ENCODE assay signal across 18 cellular contexts in the genomic region with DNA sequence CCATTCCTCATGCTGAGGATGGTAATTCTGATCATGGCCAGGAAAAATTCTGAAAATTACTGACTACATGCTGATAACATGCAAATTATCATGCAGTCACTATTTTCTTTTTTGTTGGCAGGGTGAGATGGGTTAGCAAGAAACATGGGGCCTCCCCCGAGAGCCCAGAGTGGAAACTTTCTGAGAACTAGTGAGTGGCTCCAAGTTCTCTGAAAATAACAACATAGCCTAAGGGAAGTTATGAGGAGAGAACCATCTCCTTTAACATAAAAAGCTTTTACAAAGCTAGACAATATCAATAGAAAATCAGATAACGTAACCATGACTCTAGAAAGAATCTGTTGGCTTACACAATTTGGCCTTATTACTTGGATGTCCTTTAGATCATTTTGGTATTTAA.
"Had no signal": no experiment of that assay in that cellular context is flagged by ENCODE, and none has a peak within 500 bp of the region (broad histone marks: within the 10 kb centered on the region; RNA-seq: fewer than 3 reads in every experiment).

No MANE protein-coding gene starts in this region.

- H3K27me3 ChIP-seq: gastrocnemius medialis, neutrophil, stomach had no signal

- H3K36me3 Mint-ChIP-seq: immature natural killer cell; naive thymus-derived CD4-positive, alpha-beta T cell had no signal

- H3K9me3 Mint-ChIP-seq: nephron progenitor cell had no signal

- H3K9me3 ChIP-seq: gastrocnemius medialis, neutrophil, psoas muscle, stomach, thoracic aorta had no signal

- H3K4me3 Mint-ChIP-seq: immature natural killer cell; naive thymus-derived CD4-positive, alpha-beta T cell; nephron progenitor cell had no signal

- H3K4me1 ChIP-seq: gastrocnemius medialis, psoas muscle, stomach had no signal

- H3K4me3 ChIP-seq: coronary artery, gastrocnemius medialis, psoas muscle, stomach, thoracic aorta had no signal

- ATAC-seq: esophagus mucosa; gastrocnemius medialis; naive thymus-derived CD4-positive, alpha-beta T cell; psoas muscle had no signal

- H3K27ac ChIP-seq: coronary artery, gastrocnemius medialis, neutrophil, psoas muscle, stomach, thoracic aorta had no signal

- H3K27me3 Mint-ChIP-seq: naive thymus-derived CD4-positive, alpha-beta T cell had no signal

- DNase-seq: effector CD4-positive, alpha-beta T cell; gastrocnemius medialis; immature natural killer cell; mesendoderm; naive thymus-derived CD4-positive, alpha-beta T cell; nephron progenitor cell; psoas muscle; retina; small intestine; stimulated activated CD4-positive, alpha-beta T cell treated with anti-CD3 and anti-CD28 coated beads, Interleukin-12 subunit alpha, Interleukin-12 subunit beta, amount 100 ng/mL, for 4 hours; stimulated activated naive CD4-positive, alpha-beta T cell; stomach; substantia nigra had no signal

- H3K36me3 ChIP-seq: gastrocnemius medialis, neutrophil, stomach, thoracic aorta had no signal

- H3K27ac Mint-ChIP-seq: immature natural killer cell; naive thymus-derived CD4-positive, alpha-beta T cell; nephron progenitor cell had no signal

- FAIRE-seq: keratinocyte, small intestine had no signal

- H3K4me1 Mint-ChIP-seq: immature natural killer cell; naive thymus-derived CD4-positive, alpha-beta T cell; nephron progenitor cell had no signal
